Comparison of ENCODE assay signal across 1 cellular context in genomic region chr7:150415161-150416160, GRCh38.
TF ChIP-seq lines count a peak whose summit lies in the region.

No MANE protein-coding gene starts in this region.

TF ChIP-seq in HepG2, 621 proteins besides CTCF, POLR2A, EP300 and RAD21 (continues in another document):
- TF ChIP-seq BCL3 (CRISPR knock-in tag; IDR thresholded peaks at IDR 0.05) (0 out of 2 replicates have a peak, but pooled peaks have one; percentile 19), ZNF275 (CRISPR knock-in tag; IDR thresholded peaks at IDR 0.05; ENCODE audit: borderline replicate concordance) (no peak), ZFP1 (CRISPR knock-in tag; IDR thresholded peaks at IDR 0.05) (0 out of 2 replicates have a peak, but pooled peaks have one; percentile 40), ZNF782 (CRISPR knock-in tag; IDR thresholded peaks at IDR 0.05; ENCODE audit: borderline replicate concordance) (no peak), ZSCAN31 (CRISPR knock-in tag; IDR thresholded peaks at IDR 0.05; ENCODE audit: low read depth) (no peak), NAIF1 (CRISPR knock-in tag; IDR thresholded peaks at IDR 0.05; ENCODE audit: borderline replicate concordance) (no peak), GTF2F1 (IDR thresholded peaks at IDR 0.05; ENCODE audit: low read length) (no peak), ZNF230 (CRISPR knock-in tag; IDR thresholded peaks at IDR 0.05) (0 out of 2 replicates have a peak, but pooled peaks have one; percentile 25), ZBTB49 (CRISPR knock-in tag; IDR thresholded peaks at IDR 0.05; ENCODE audit: borderline replicate concordance) (no peak), ZNF121 (CRISPR knock-in tag; IDR thresholded peaks at IDR 0.05) (no peak), ZNF558 (CRISPR knock-in tag; IDR thresholded peaks at IDR 0.05; ENCODE audit: borderline replicate concordance) (no peak), TERF1 (CRISPR knock-in tag; IDR thresholded peaks at IDR 0.05) (no peak), GFI1 (CRISPR knock-in tag; IDR thresholded peaks at IDR 0.05; ENCODE audit: borderline replicate concordance) (peak; percentile 86; the same call in 1 of the 2 replicates), ZBTB42 (CRISPR knock-in tag; IDR thresholded peaks at IDR 0.05) (no peak), ZNF431 (CRISPR knock-in tag; IDR thresholded peaks at IDR 0.05; ENCODE audit: borderline replicate concordance, low read depth) (peak; percentile 48; the same call in 1 of the 2 replicates), TBX2 (CRISPR knock-in tag; IDR thresholded peaks at IDR 0.05; ENCODE audit: borderline replicate concordance) (peak; percentile 88), TFAP4 (IDR thresholded peaks at IDR 0.05; ENCODE audit: borderline replicate concordance, low read depth) (peak; percentile 16; the same call in 1 of the 2 replicates), ZNF451 (CRISPR knock-in tag; IDR thresholded peaks at IDR 0.05) (no peak), ZNF260 (CRISPR knock-in tag; IDR thresholded peaks at IDR 0.05; ENCODE audit: borderline replicate concordance, low read depth) (no peak), HOXA9 (CRISPR knock-in tag; IDR thresholded peaks at IDR 0.05; ENCODE audit: borderline replicate concordance) (no peak), PATZ1 (CRISPR knock-in tag; IDR thresholded peaks at IDR 0.05) (peak; percentile 90), ZNF781 (CRISPR knock-in tag; IDR thresholded peaks at IDR 0.05; ENCODE audit: borderline replicate concordance, not compliant biosample characterization) (peak; percentile 44), XRCC5 (optimal IDR thresholded peaks at IDR 0.05; ENCODE audit: low read length) (no peak), CERS6 (CRISPR knock-in tag; IDR thresholded peaks at IDR 0.05) (no peak), HNF4G (IDR thresholded peaks at IDR 0.05; ENCODE audit: borderline replicate concordance, low read depth, low read length) (peak; percentile 40; the same call in 1 of the 2 replicates), HNF4G (CRISPR knock-in tag; IDR thresholded peaks at IDR 0.05; ENCODE audit: borderline replicate concordance, low read depth) (peak; percentile 59; the same call in 1 of the 2 replicates), TBP (CRISPR knock-in tag; IDR thresholded peaks at IDR 0.05) (no peak), ZNF766 (CRISPR knock-in tag; IDR thresholded peaks at IDR 0.05; ENCODE audit: borderline replicate concordance) (no peak), ZNF256 (CRISPR knock-in tag; conservative IDR thresholded peaks at IDR 0.05) (no peak), ZNF253 (CRISPR knock-in tag; IDR thresholded peaks at IDR 0.05; ENCODE audit: borderline replicate concordance) (no peak), ZNF543 (CRISPR knock-in tag; IDR thresholded peaks at IDR 0.05) (no peak), TOE1 (CRISPR knock-in tag; IDR thresholded peaks at IDR 0.05) (peak; percentile 93), GLI4 (CRISPR knock-in tag; IDR thresholded peaks at IDR 0.05; ENCODE audit: borderline replicate concordance) (no peak), ZSCAN20 (CRISPR knock-in tag; IDR thresholded peaks at IDR 0.05; ENCODE audit: borderline replicate concordance) (no peak), KDM5A (IDR thresholded peaks at IDR 0.05; ENCODE audit: borderline replicate concordance, low read length) (no peak), ZNF235 (CRISPR knock-in tag; IDR thresholded peaks at IDR 0.05; ENCODE audit: borderline replicate concordance) (no peak), ZNF704 (CRISPR knock-in tag; IDR thresholded peaks at IDR 0.05; ENCODE audit: borderline replicate concordance) (no peak), ZFP36 (IDR thresholded peaks at IDR 0.05; ENCODE audit: borderline replicate concordance, low read depth, low read length, partially characterized antibody) (no peak), NFE2L2 (IDR thresholded peaks at IDR 0.05; ENCODE audit: low read length) (no peak), ELF1 (CRISPR knock-in tag; IDR thresholded peaks at IDR 0.05) (no peak), PITX1 (CRISPR knock-in tag; IDR thresholded peaks at IDR 0.05) (peak; percentile 73), SNAPC2 (CRISPR knock-in tag; IDR thresholded peaks at IDR 0.05) (0 out of 2 replicates have a peak, but pooled peaks have one; percentile 31), TOPORS (CRISPR knock-in tag; IDR thresholded peaks at IDR 0.05) (0 out of 2 replicates have a peak, but pooled peaks have one; percentile 33), MEIS2 (CRISPR knock-in tag; IDR thresholded peaks at IDR 0.05) (no peak), POLR2G (IDR thresholded peaks at IDR 0.05; ENCODE audit: low read depth, low read length) (no peak), KDM2A (CRISPR knock-in tag; IDR thresholded peaks at IDR 0.05; ENCODE audit: borderline replicate concordance, low read depth) (no peak), TCF12 (IDR thresholded peaks at IDR 0.05) (no peak), TCF12 (CRISPR knock-in tag; IDR thresholded peaks at IDR 0.05) (no peak), DBP (CRISPR knock-in tag; IDR thresholded peaks at IDR 0.05; ENCODE audit: not compliant biosample characterization) (no peak), FOXK2 (IDR thresholded peaks at IDR 0.05) (no peak), ZNF691 (CRISPR knock-in tag; IDR thresholded peaks at IDR 0.05; ENCODE audit: borderline replicate concordance, low read depth) (no peak)
